ENCODE assay signal across 29 cellular contexts in genomic region chr7:121088870-121089269, GRCh38.
"Had no signal": no experiment of that assay in that cellular context is flagged by ENCODE, and none has a peak within 500 bp of the region (broad histone marks: within the 10 kb centered on the region; RNA-seq: fewer than 3 reads in every experiment).

No MANE protein-coding gene starts in this region.

- H3K27ac Mint-ChIP-seq: activated CD4-positive, alpha-beta memory T cell treated with anti-CD3 and anti-CD28 coated beads, Interleukin-2, amount 10 ng/mL, durations not matched to agents 7 days and 5 days; activated CD4-positive, alpha-beta T cell treated with anti-CD3 and anti-CD28 coated beads for 36 hours; activated CD4-positive, alpha-beta T cell treated with anti-CD3 and anti-CD28 coated beads, Interleukin-2, amount 10 ng/mL, durations not matched to agents 24 days and 14 days; activated naive CD4-positive, alpha-beta T cell treated with anti-CD3 and anti-CD28 coated beads, Interleukin-2, amount 10 ng/mL, durations not matched to agents 7 days and 5 days; activated naive CD4-positive, alpha-beta T cell treated with anti-CD3 and anti-CD28 coated beads, Interleukin-2, amount 50 U/mL, for 72 hours; activated naive CD8-positive, alpha-beta T cell treated with anti-CD3 and anti-CD28 coated beads, Interleukin-2, amount 10 ng/mL, durations not matched to agents 7 days and 5 days; activated T-cell treated with anti-CD3 and anti-CD28 coated beads, Interleukin-2, amount 50 U/mL, for 24 hours; activated T-cell treated with anti-CD3 and anti-CD28 coated beads, Interleukin-2, amount 50 U/mL, for 72 hours; brain had no signal

- DNase-seq: activated CD4-positive, alpha-beta memory T cell treated with anti-CD3 and anti-CD28 coated beads, Interleukin-2, amount 10 ng/mL, durations not matched to agents 7 days and 5 days; activated CD4-positive, alpha-beta T cell treated with anti-CD3 and anti-CD28 coated beads for 36 hours; activated CD4-positive, alpha-beta T cell treated with anti-CD3 and anti-CD28 coated beads, Interleukin-2, amount 10 ng/mL, durations not matched to agents 24 days and 14 days; activated CD4-positive, CD25-positive, alpha-beta regulatory T cell; activated CD4-positive, CD25-positive, alpha-beta regulatory T cell treated with anti-CD3 and anti-CD28 coated beads, Interleukin-2, amount 50 U/mL, for 72 hours; activated CD8-positive, alpha-beta memory T cell treated with anti-CD3 and anti-CD28 coated beads, Interleukin-2, amount 50 U/mL, for 48 hours; activated gamma-delta T cell; activated naive CD4-positive, alpha-beta T cell; activated naive CD4-positive, alpha-beta T cell treated with anti-CD3 and anti-CD28 coated beads, Interleukin-2, amount 10 ng/mL, durations not matched to agents 7 days and 5 days; activated naive CD8-positive, alpha-beta T cell treated with anti-CD3 and anti-CD28 coated beads, Interleukin-2, amount 10 ng/mL, durations not matched to agents 7 days and 5 days; activated T-cell treated with anti-CD3 and anti-CD28 coated beads for 4 hours; activated T-cell treated with anti-CD3 and anti-CD28 coated beads, Interleukin-2, amount 50 U/mL, for 24 hours; activated T-cell treated with anti-CD3 and anti-CD28 coated beads, Interleukin-2, amount 50 U/mL, for 72 hours; central memory CD4-positive, alpha-beta T cell; cerebellar nuclear complex; colonic mucosa; effector CD8-positive, alpha-beta T cell; esophagus squamous epithelium; foreskin melanocyte; head of caudate nucleus; T-helper 2 cell had no signal

- H3K4me3 Mint-ChIP-seq: activated CD4-positive, alpha-beta memory T cell treated with anti-CD3 and anti-CD28 coated beads, Interleukin-2, amount 10 ng/mL, durations not matched to agents 7 days and 5 days; activated CD4-positive, alpha-beta T cell treated with anti-CD3 and anti-CD28 coated beads for 36 hours; activated CD4-positive, alpha-beta T cell treated with anti-CD3 and anti-CD28 coated beads, Interleukin-2, amount 10 ng/mL, durations not matched to agents 24 days and 14 days; activated naive CD4-positive, alpha-beta T cell treated with anti-CD3 and anti-CD28 coated beads, Interleukin-2, amount 10 ng/mL, durations not matched to agents 7 days and 5 days; activated naive CD8-positive, alpha-beta T cell treated with anti-CD3 and anti-CD28 coated beads, Interleukin-2, amount 10 ng/mL, durations not matched to agents 7 days and 5 days; activated T-cell treated with anti-CD3 and anti-CD28 coated beads, Interleukin-2, amount 50 U/mL, for 24 hours; activated T-cell treated with anti-CD3 and anti-CD28 coated beads, Interleukin-2, amount 50 U/mL, for 72 hours; brain had no signal

- H3K4me3 ChIP-seq: ascending aorta, breast epithelium, cardiac muscle cell, colonic mucosa, esophagus squamous epithelium had no signal

- H3K36me3 ChIP-seq: ascending aorta, breast epithelium, cardiac muscle cell, colonic mucosa, esophagus squamous epithelium had no signal

- H3K9me3 Mint-ChIP-seq: activated CD4-positive, alpha-beta memory T cell treated with anti-CD3 and anti-CD28 coated beads, Interleukin-2, amount 10 ng/mL, durations not matched to agents 7 days and 5 days; activated CD4-positive, alpha-beta T cell treated with anti-CD3 and anti-CD28 coated beads, Interleukin-2, amount 10 ng/mL, durations not matched to agents 24 days and 14 days; activated naive CD4-positive, alpha-beta T cell treated with anti-CD3 and anti-CD28 coated beads, Interleukin-2, amount 10 ng/mL, durations not matched to agents 7 days and 5 days; activated naive CD4-positive, alpha-beta T cell treated with anti-CD3 and anti-CD28 coated beads, Interleukin-2, amount 50 U/mL, for 72 hours; activated naive CD8-positive, alpha-beta T cell treated with anti-CD3 and anti-CD28 coated beads, Interleukin-2, amount 10 ng/mL, durations not matched to agents 7 days and 5 days; activated T-cell treated with anti-CD3 and anti-CD28 coated beads, Interleukin-2, amount 50 U/mL, for 24 hours; activated T-cell treated with anti-CD3 and anti-CD28 coated beads, Interleukin-2, amount 50 U/mL, for 72 hours; brain had no signal

- H3K4me1 ChIP-seq: breast epithelium, colonic mucosa, esophagus squamous epithelium had no signal

- H3K27ac ChIP-seq: ascending aorta, breast epithelium, cardiac muscle cell, colonic mucosa, epithelial cell of prostate, esophagus squamous epithelium had no signal

- FAIRE-seq: endometrium, endothelial cell of umbilical vein had no signal

- H3K9me3 ChIP-seq: ascending aorta, breast epithelium, colonic mucosa, esophagus squamous epithelium had no signal

- H3K27me3 ChIP-seq: ascending aorta, breast epithelium, cardiac muscle cell, colonic mucosa, esophagus squamous epithelium had no signal

- H3K4me1 Mint-ChIP-seq: activated CD4-positive, alpha-beta memory T cell treated with anti-CD3 and anti-CD28 coated beads, Interleukin-2, amount 10 ng/mL, durations not matched to agents 7 days and 5 days; activated CD4-positive, alpha-beta T cell treated with anti-CD3 and anti-CD28 coated beads for 36 hours; activated CD4-positive, alpha-beta T cell treated with anti-CD3 and anti-CD28 coated beads, Interleukin-2, amount 10 ng/mL, durations not matched to agents 24 days and 14 days; activated naive CD4-positive, alpha-beta T cell treated with anti-CD3 and anti-CD28 coated beads, Interleukin-2, amount 10 ng/mL, durations not matched to agents 7 days and 5 days; activated naive CD8-positive, alpha-beta T cell treated with anti-CD3 and anti-CD28 coated beads, Interleukin-2, amount 10 ng/mL, durations not matched to agents 7 days and 5 days had no signal

- ATAC-seq: activated CD4-positive, alpha-beta T cell treated with anti-CD3 and anti-CD28 coated beads for 36 hours; activated naive CD4-positive, alpha-beta T cell treated with anti-CD3 and anti-CD28 coated beads, Interleukin-2, amount 50 U/mL, for 72 hours; activated T-cell treated with anti-CD3 and anti-CD28 coated beads, Interleukin-2, amount 50 U/mL, for 72 hours had no signal

- H3K36me3 Mint-ChIP-seq: activated naive CD4-positive, alpha-beta T cell treated with anti-CD3 and anti-CD28 coated beads, Interleukin-2, amount 10 ng/mL, durations not matched to agents 7 days and 5 days; activated naive CD4-positive, alpha-beta T cell treated with anti-CD3 and anti-CD28 coated beads, Interleukin-2, amount 50 U/mL, for 72 hours; activated naive CD8-positive, alpha-beta T cell treated with anti-CD3 and anti-CD28 coated beads, Interleukin-2, amount 10 ng/mL, durations not matched to agents 7 days and 5 days; brain had no signal

- H3K27me3 Mint-ChIP-seq: activated CD4-positive, alpha-beta T cell treated with anti-CD3 and anti-CD28 coated beads for 36 hours had no signal
